26 cellular contexts compared by ENCODE assay signal in genomic region chr2:26759845-26760244, GRCh38.
"Had no signal": no experiment of that assay in that cellular context is flagged by ENCODE, and none has a peak within 500 bp of the region (broad histone marks: within the 10 kb centered on the region; RNA-seq: fewer than 3 reads in every experiment).

No MANE protein-coding gene starts in this region.

- H3K27ac Mint-ChIP-seq: activated CD4-positive, alpha-beta memory T cell treated with anti-CD3 and anti-CD28 coated beads for 36 hours; activated CD4-positive, alpha-beta T cell treated with anti-CD3 and anti-CD28 coated beads, Interleukin-2, amount 10 ng/mL, durations not matched to agents 7 days and 5 days; activated naive CD4-positive, alpha-beta T cell treated with anti-CD3 and anti-CD28 coated beads for 36 hours; activated naive CD8-positive, alpha-beta T cell treated with anti-CD3 and anti-CD28 coated beads, Interleukin-2, amount 10 ng/mL, durations not matched to agents 7 days and 5 days; activated T-helper 17 cell treated with anti-CD3 and anti-CD28 coated beads, Interleukin-2, amount 50 U/mL, for 72 hours; T-cell had no signal

- H3K36me3 Mint-ChIP-seq: activated CD4-positive, alpha-beta memory T cell treated with anti-CD3 and anti-CD28 coated beads for 36 hours; T-cell had no signal

- H3K9me3 ChIP-seq: adrenal gland had no signal

- H3K36me3 ChIP-seq: adrenal gland had no signal

- H3K4me3 ChIP-seq: adrenal gland, SK-N-MC had no signal

- H3K9me3 Mint-ChIP-seq: activated CD4-positive, alpha-beta memory T cell treated with anti-CD3 and anti-CD28 coated beads for 36 hours; activated CD4-positive, alpha-beta T cell treated with anti-CD3 and anti-CD28 coated beads, Interleukin-2, amount 10 ng/mL, durations not matched to agents 7 days and 5 days; activated naive CD4-positive, alpha-beta T cell treated with anti-CD3 and anti-CD28 coated beads for 36 hours; activated naive CD8-positive, alpha-beta T cell treated with anti-CD3 and anti-CD28 coated beads, Interleukin-2, amount 10 ng/mL, durations not matched to agents 7 days and 5 days; activated T-cell treated with anti-CD3 and anti-CD28 coated beads, Interleukin-2, amount 50 U/mL, for 4 hours; activated T-helper 17 cell treated with anti-CD3 and anti-CD28 coated beads, Interleukin-2, amount 50 U/mL, for 72 hours; T-cell had no signal

- H3K27me3 Mint-ChIP-seq: activated CD4-positive, alpha-beta memory T cell treated with anti-CD3 and anti-CD28 coated beads for 36 hours; activated T-helper 17 cell treated with anti-CD3 and anti-CD28 coated beads, Interleukin-2, amount 50 U/mL, for 72 hours; T-cell had no signal

- H3K27ac ChIP-seq: SK-N-MC had no signal

- FAIRE-seq: TTC549 had no signal

- H3K4me3 Mint-ChIP-seq: activated CD4-positive, alpha-beta memory T cell treated with anti-CD3 and anti-CD28 coated beads for 36 hours; activated CD4-positive, alpha-beta T cell treated with anti-CD3 and anti-CD28 coated beads, Interleukin-2, amount 10 ng/mL, durations not matched to agents 7 days and 5 days; activated naive CD4-positive, alpha-beta T cell treated with anti-CD3 and anti-CD28 coated beads for 36 hours; activated naive CD8-positive, alpha-beta T cell treated with anti-CD3 and anti-CD28 coated beads, Interleukin-2, amount 10 ng/mL, durations not matched to agents 7 days and 5 days; activated T-cell treated with anti-CD3 and anti-CD28 coated beads, Interleukin-2, amount 50 U/mL, for 4 hours; activated T-helper 17 cell treated with anti-CD3 and anti-CD28 coated beads, Interleukin-2, amount 50 U/mL, for 72 hours; T-cell had no signal

- DNase-seq: activated CD4-positive, alpha-beta memory T cell treated with anti-CD3 and anti-CD28 coated beads for 36 hours; activated CD4-positive, alpha-beta T cell treated with anti-CD3 and anti-CD28 coated beads, Interleukin-2, amount 10 ng/mL, durations not matched to agents 7 days and 5 days; activated CD4-positive, CD25-positive, alpha-beta regulatory T cell; activated CD8-positive, alpha-beta memory T cell treated with anti-CD3 and anti-CD28 coated beads for 24 hours; activated gamma-delta T cell; activated naive CD4-positive, alpha-beta T cell treated with anti-CD3 and anti-CD28 coated beads for 36 hours; activated naive CD8-positive, alpha-beta T cell treated with anti-CD3 and anti-CD28 coated beads, Interleukin-2, amount 10 ng/mL, durations not matched to agents 7 days and 5 days; activated T-cell treated with anti-CD3 and anti-CD28 coated beads, Interleukin-2, amount 50 U/mL, for 4 hours; adrenal gland; anterior cingulate cortex; caudate nucleus; MM.1S; NCI-H1105; NCI-H1436; NCI-H1694 treated with DMSO at 0.1 percent for 48 hours; NCI-H2081; NCI-H510A treated with DMSO at 0.1 percent for 48 hours; NCI-H69; NK-92 treated with Interleukin-12 subunit alpha and Interleukin-12 subunit beta, amount 100 ng/mL, for 24 hours; OCI-M1; T-cell; T-helper 2 cell; T1000 had no signal

- H3K27me3 ChIP-seq: adrenal gland had no signal
